ENCODE assay signal across 19 cellular contexts in genomic region chr11:79783833-79784232, GRCh38.
"Had no signal": no experiment of that assay in that cellular context is flagged by ENCODE, and none has a peak within 500 bp of the region (broad histone marks: within the 10 kb centered on the region; RNA-seq: fewer than 3 reads in every experiment).

No MANE protein-coding gene starts in this region.

- H3K27ac ChIP-seq: SJCRH30 had no signal

- H3K36me3 ChIP-seq: MG63, SJCRH30 had no signal

- H3K27ac Mint-ChIP-seq: T-helper 17 cell had no signal

- ATAC-seq: Panc1, Right ventricle myocardium inferior, SK-N-SH treated with all-trans-retinoic acid at 6 μM for 48 hours, T-helper 17 cell had no signal

- H3K27me3 ChIP-seq: MG63, SJCRH30 had no signal

- H3K4me3 Mint-ChIP-seq: T-helper 17 cell had no signal

- H3K4me3 ChIP-seq: MG63, SJCRH30 had no signal

- H3K27me3 Mint-ChIP-seq: T-helper 17 cell had no signal

- DNase-seq: Karpas-422, KBM-7, MG63, NCI-H1092 treated with DMSO at 0.1 percent for 48 hours, NCI-H1436, NCI-H187 treated with DMSO at 0.1 percent for 48 hours, NCI-H2029 treated with DMSO at 0.1 percent for 48 hours, NCI-H2171 treated with DMSO at 0.1 percent for 48 hours, NCI-H2227 treated with DMSO at 0.1 percent for 48 hours, NCI-H524, NCI-H526 treated with DMSO at 0.1 percent for 48 hours, NCI-H748 treated with DMSO at 0.1 percent for 48 hours, SHP77 treated with DMSO at 0.1 percent for 48 hours, SJCRH30, T-helper 1 cell, T-helper 17 cell had no signal

- H3K4me1 Mint-ChIP-seq: T-helper 17 cell had no signal

- H3K9me3 ChIP-seq: MG63, SJCRH30 had no signal

- H3K4me1 ChIP-seq: SJCRH30 had no signal
